25 cellular contexts compared by ENCODE assay signal in genomic region chr2:216879727-216880508, GRCh38. TPM values are rescaled to one million over a fixed set of nuclear protein-coding genes. Genes with fewer than 3 reads are reported as not detected.
A peak's percentile ranks its signal among the peaks of the same experiment; 100 is the strongest.
DNase-seq lines count a peak whose midpoint lies in the region; ATAC-seq and TF ChIP-seq lines count a peak whose summit lies in the region.
"Had no signal": no experiment of that assay in that cellular context is flagged by ENCODE, and none has a peak within 500 bp of the region (broad histone marks: within the 10 kb centered on the region; RNA-seq: fewer than 3 reads in every experiment).

No MANE protein-coding gene starts in this region.

- no peak for TF ChIP-seq CTCF in hepatocyte (IDR thresholded peaks at IDR 0.05; ENCODE audit: poor library complexity)
- no peak for TF ChIP-seq CTCF in spleen (IDR thresholded peaks at IDR 0.05 in 8 of 11, conservative IDR thresholded peaks at IDR 0.05 in 3 of 11)

- H3K27me3 Mint-ChIP-seq in T-helper 2 cell treated with Interferon-gamma antibody and Interleukin-4, amounts not matched to agents 5 μg/mL and 100 μg/mL, for 36 hours (ENCODE audit: low read depth) = peaks cover 3% of the 10 kb centered on the region

- peak overlapping the region; percentile 23; the same call in 1 of the 2 replicates for H3K27ac ChIP-seq in SJCRH30
- peak overlapping the region; percentile 53 for H3K27ac ChIP-seq in hepatocyte
- H3K27ac ChIP-seq in spleen = peak overlapping the region in 5 of 8 donors; percentile 21 to 62 (median 44)
- H3K27ac ChIP-seq: A549, heart right ventricle, left lung, SJSA1, upper lobe of right lung had no signal

- H3K36me3 Mint-ChIP-seq in T-helper 2 cell treated with Interferon-gamma antibody and Interleukin-4, amounts not matched to agents 5 μg/mL and 100 μg/mL, for 36 hours (ENCODE audit: low read depth) = no peaks in the 10 kb centered on the region

- peak overlapping the region; percentile 69 for H3K4me3 Mint-ChIP-seq in T-helper 2 cell treated with Interferon-gamma antibody and Interleukin-4, amounts not matched to agents 5 μg/mL and 100 μg/mL, for 36 hours
- H3K4me3 Mint-ChIP-seq: activated B cell treated with CpG ODN at 0.5 μM for 24 hours had no signal

- peak overlapping the region; percentile 75 for H3K27ac Mint-ChIP-seq in T-helper 2 cell treated with Interferon-gamma antibody and Interleukin-4, amounts not matched to agents 5 μg/mL and 100 μg/mL, for 36 hours
- H3K27ac Mint-ChIP-seq: activated B cell treated with CpG ODN at 0.5 μM for 24 hours had no signal

- H3K9me3 ChIP-seq in SJCRH30 (replicated peaks) (no peaks in the 10 kb centered on the region), hepatocyte (ENCODE audit: low read depth) (no peaks in the 10 kb centered on the region), spleen (no peaks in the 10 kb centered on the region)
- H3K9me3 ChIP-seq: A549, heart right ventricle, left lung, SJSA1, upper lobe of right lung had no signal

- H3K4me3 ChIP-seq in SJCRH30 (no peak overlapping the region), hepatocyte (no peak overlapping the region), spleen (no peak overlapping the region)
- H3K4me3 ChIP-seq: A549, heart right ventricle, left lung, SJSA1, smooth muscle cell, upper lobe of right lung had no signal

- H3K4me1 ChIP-seq in SJCRH30 = peaks cover 18% of the 10 kb centered on the region
- peaks cover 10% of the 10 kb centered on the region for H3K4me1 ChIP-seq in hepatocyte (ENCODE audit: insufficient read depth)
- peaks cover 0 to 13% (median 0%) of the 10 kb centered on the region in 6 donors for H3K4me1 ChIP-seq in spleen
- H3K4me1 ChIP-seq: A549, left lung, SJSA1, upper lobe of right lung had no signal

- H3K27me3 ChIP-seq in SJCRH30 (no peaks in the 10 kb centered on the region), hepatocyte (no peaks in the 10 kb centered on the region), spleen (replicated peaks in 1 of 7) (no peaks in the 10 kb centered on the region)
- H3K27me3 ChIP-seq: heart right ventricle, left lung, SJSA1, upper lobe of right lung had no signal

- H3K36me3 ChIP-seq in SJCRH30 = no peaks in the 10 kb centered on the region
- H3K36me3 ChIP-seq in hepatocyte (replicated peaks; ENCODE audit: insufficient read depth, low read depth) = no peaks in the 10 kb centered on the region
- H3K36me3 ChIP-seq in spleen = no peaks in the 10 kb centered on the region
- H3K36me3 ChIP-seq: heart right ventricle, left lung, SJSA1, upper lobe of right lung had no signal

- no peaks in the 10 kb centered on the region for H4K20me1 ChIP-seq in hepatocyte (ENCODE audit: insufficient read depth, poor library complexity, severe bottlenecking)

- H3K4me1 Mint-ChIP-seq in T-helper 2 cell treated with Interferon-gamma antibody and Interleukin-4, amounts not matched to agents 5 μg/mL and 100 μg/mL, for 36 hours (ENCODE audit: low read depth) = peaks cover 28% of the 10 kb centered on the region
- H3K4me1 Mint-ChIP-seq: activated B cell treated with CpG ODN at 0.5 μM for 24 hours had no signal

- intact Hi-C loops in spleen (cut with DNase I; ENCODE audit: low total_unique reads) = no loop called here

- no peak for TF ChIP-seq POLR2A in spleen (IDR thresholded peaks at IDR 0.05)

- no peaks in the 10 kb centered on the region for H3K79me2 ChIP-seq in hepatocyte

- no peaks in the 10 kb centered on the region for H3K9me3 Mint-ChIP-seq in T-helper 2 cell treated with Interferon-gamma antibody and Interleukin-4, amounts not matched to agents 5 μg/mL and 100 μg/mL, for 36 hours
- H3K9me3 Mint-ChIP-seq: activated B cell treated with CpG ODN at 0.5 μM for 24 hours had no signal

- H3K4me2 ChIP-seq in hepatocyte = no peak overlapping the region
- H3K4me2 ChIP-seq: A549, smooth muscle cell had no signal

- WGBS in hepatocyte (ENCODE audit: low lambda C conversion rate, missing lambda C conversion rate) = 90% methylated on average over 6 of the region's 6 CpGs
- 70 to 80% (median 75%) methylated on average over 6 of the region's 6 CpGs for WGBS in spleen, 5 donors

- ATAC-seq in GM18861 (IDR thresholded peaks at IDR 0.05; ENCODE audit: unreplicated experiment) = no peak
- ATAC-seq: A549, left lung, Panc1 had no signal

- H2AFZ ChIP-seq in hepatocyte = no peak overlapping the region

- no peaks in the 10 kb centered on the region for H3K9me2 ChIP-seq in hepatocyte (replicated peaks; ENCODE audit: insufficient read depth)

- DNase-seq in T-helper 2 cell treated with Interferon-gamma antibody and Interleukin-4, amounts not matched to agents 5 μg/mL and 100 μg/mL, for 36 hours (ENCODE audit: low spot score) = no peak
- DNase-seq in T-helper 2 cell (no peak), SJCRH30 (no peak), hepatocyte (ENCODE audit: low spot score) (no peak), spleen (no peak), NCI-H526 treated with DMSO at 0.1 percent for 48 hours (lab: John Stamatoyannopoulos, UW) (no peak), SHP77 (lab: John Stamatoyannopoulos, UW) (no peak)
- DNase-seq: activated B cell treated with CpG ODN at 0.5 μM for 24 hours; H7; heart right ventricle; midbrain; NCI-H2107; stimulated activated CD4-positive, alpha-beta T cell treated with anti-CD3 and anti-CD28 coated beads, Interleukin-4, amount 100 ng/mL, for 1 hour; upper lobe of right lung had no signal

RNA-seq across cellular contexts. Expression of gene TNP1, which starts 20.1 kb away (rescaled TPM):
- total RNA-seq in SJCRH30 (2014; rRNA removed; shearing (Covaris generic)) = not detected in 2 replicates
- total RNA-seq in hepatocyte (not detected in 2 replicates), spleen (not detected)
- polyA plus RNA-seq in hepatocyte (not detected in 2 replicates), spleen (not detected)
- total RNA-seq: activated B cell treated with CpG ODN at 0.5 μM for 24 hours; cardiac septum; dermis microvascular lymphatic vessel endothelial cell; endothelial cell of umbilical vein; H7; heart right ventricle; left lung; SJSA1; smooth muscle cell; T-helper 2 cell treated with Interferon-gamma antibody and Interleukin-4, amounts not matched to agents 100 ng/mL and 5 ng/mL, for 36 hours; upper lobe of right lung had no signal
- polyA plus RNA-seq: A549, BJ, endothelial cell of umbilical vein, heart right ventricle, smooth muscle cell had no signal
